In genomic region chr20:50308513-50309279, GRCh38 we compare ENCODE assay signal across 8 cellular contexts.
DNase-seq lines count a peak whose midpoint lies in the region; ATAC-seq and TF ChIP-seq lines count a peak whose summit lies in the region.

No MANE protein-coding gene starts in this region.

- in situ Hi-C loops in G401 (cut with HindIII; ENCODE audit: low sequenced_read_pairs): no loop called here

- H3K27ac ChIP-seq in RWPE1 (peak overlapping the region; percentile 91), mucosa of rectum (ENCODE audit: low read depth in 2 of 2, low read length in 2 of 2) (peak overlapping the region; percentile 81 to 84)

- peak; percentile 14 for DNase-seq in G401 (ENCODE audit: low spot score)
- DNase-seq in RWPE1 (ENCODE audit: low spot score): peak; percentile 98
- no peak for DNase-seq in HUDEP-2 (lab: John Stamatoyannopoulos, UW; ENCODE audit: unreplicated experiment in 76 of 76)
- DNase-seq in effector CD4-positive, alpha-beta T cell: no peak

- no peak overlapping the region for H3K4me3 ChIP-seq in mucosa of rectum (ENCODE audit: low read length in 2 of 2)

- POLR2A ChIA-PET in RWPE1 (lab: Yijun Ruan, JAX; ENCODE audit: low non-redundant PET): interaction anchor here (0.5 to 1.0 kb wide), 5 partner anchors 13 to 121 kb away, joined by 3 to 9 read pairs (median 3); no protein-coding TSS in a partner anchor

- H3K4me1 ChIP-seq in mucosa of rectum (ENCODE audit: control insufficient read depth in 2 of 2, insufficient read depth in 2 of 2, low read length in 2 of 2): peaks cover 27 to 35% of the 10 kb centered on the region in 2 donors

- H3K9ac ChIP-seq in mucosa of rectum (ENCODE audit: low read depth in 1 of 2, low read length in 2 of 2): peak overlapping the region; percentile 15 to 39

- no peaks in the 10 kb centered on the region for H3K9me3 ChIP-seq in mucosa of rectum (ENCODE audit: control insufficient read depth in 2 of 2, low read length in 2 of 2)

- H3K36me3 ChIP-seq in mucosa of rectum (ENCODE audit: control insufficient read depth in 2 of 2, insufficient read depth in 2 of 2, low read length in 2 of 2): no peaks in the 10 kb centered on the region

- CTCF ChIA-PET in RWPE1 (lab: Yijun Ruan, JAX): interaction anchor here (0.7 to 1.5 kb wide), 4 partner anchors 13 to 120 kb away, joined by 3 to 6 read pairs (median 4); no protein-coding TSS in a partner anchor

- ATAC-seq in esophagus mucosa: peak; percentile 60
- ATAC-seq in GM19467 (IDR thresholded peaks at IDR 0.05; ENCODE audit: unreplicated experiment): no peak
- no peak for ATAC-seq in HG03045 (IDR thresholded peaks at IDR 0.05; ENCODE audit: unreplicated experiment)

- TF ChIP-seq CTCF in RWPE1 (conservative IDR thresholded peaks at IDR 0.05; ENCODE audit: low read depth): no peak; the same call in 1 of the 2 replicates

- H3K27me3 ChIP-seq in mucosa of rectum (ENCODE audit: control insufficient read depth in 2 of 2, insufficient read depth in 2 of 2, low read length in 2 of 2): no peaks in the 10 kb centered on the region

Comparison
In these comparisons a context has a peak if more than half of its experiments do, and no peak if none do; other contexts are left out.
1. DNase-seq: peak in G401 (single experiment) and RWPE1 (single experiment); none in HUDEP-2 (0 of 76) and effector CD4-positive, alpha-beta T cell (single experiment).